Comparison of ENCODE assay signal across 1 cellular context in genomic region chr17:75740631-75741077, GRCh38.
TF ChIP-seq lines count a peak whose summit lies in the region.

No MANE protein-coding gene starts in this region.

TF ChIP-seq in GM23338, 12 proteins besides CTCF, POLR2A, EP300 and RAD21 (continued from another document):
- no peak for TF ChIP-seq ZNF462 (CRISPR knock-in tag; IDR thresholded peaks at IDR 0.05)
- TF ChIP-seq ETS1 (IDR thresholded peaks at IDR 0.05): no peak
- TF ChIP-seq JUNB (IDR thresholded peaks at IDR 0.05; ENCODE audit: unreplicated experiment): no peak
- TF ChIP-seq CREB1 (CRISPR knock-in tag; IDR thresholded peaks at IDR 0.05; ENCODE audit: low read depth): no peak
- no peak for TF ChIP-seq EZH2phosphoT487 (IDR thresholded peaks at IDR 0.05; ENCODE audit: unreplicated experiment)
